Comparison of ENCODE assay signal across 2 cellular contexts in the genomic region with DNA sequence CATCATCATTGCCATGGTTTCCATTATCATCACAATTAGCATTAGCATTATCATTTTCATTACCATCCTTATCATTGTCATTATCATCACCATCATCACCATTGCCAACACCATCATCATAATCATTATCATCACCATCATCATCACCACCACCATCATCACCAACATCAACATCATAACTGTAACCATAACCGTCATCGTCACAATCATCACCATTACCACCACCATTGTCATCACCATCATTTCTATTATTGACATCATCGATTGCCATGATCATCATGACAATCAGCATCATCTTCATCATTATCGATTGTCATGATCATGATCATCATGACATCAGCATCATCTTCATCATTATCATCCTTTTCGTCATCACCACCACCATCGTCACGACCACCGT.
TF ChIP-seq lines count a peak whose summit lies in the region.

No MANE protein-coding gene starts in this region.

TF ChIP-seq in HEK293, 187 proteins besides CTCF, POLR2A, EP300 and RAD21 (continued from another document):
- TF ChIP-seq, protein P1, sequence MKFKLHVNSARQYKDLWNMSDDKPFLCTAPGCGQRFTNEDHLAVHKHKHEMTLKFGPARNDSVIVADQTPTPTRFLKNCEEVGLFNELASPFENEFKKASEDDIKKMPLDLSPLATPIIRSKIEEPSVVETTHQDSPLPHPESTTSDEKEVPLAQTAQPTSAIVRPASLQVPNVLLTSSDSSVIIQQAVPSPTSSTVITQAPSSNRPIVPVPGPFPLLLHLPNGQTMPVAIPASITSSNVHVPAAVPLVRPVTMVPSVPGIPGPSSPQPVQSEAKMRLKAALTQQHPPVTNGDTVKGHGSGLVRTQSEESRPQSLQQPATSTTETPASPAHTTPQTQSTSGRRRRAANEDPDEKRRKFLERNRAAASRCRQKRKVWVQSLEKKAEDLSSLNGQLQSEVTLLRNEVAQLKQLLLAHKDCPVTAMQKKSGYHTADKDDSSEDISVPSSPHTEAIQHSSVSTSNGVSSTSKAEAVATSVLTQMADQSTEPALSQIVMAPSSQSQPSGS (tag by site-specific recombination; IDR thresholded peaks at IDR 0.05; ENCODE audit: low read depth) = peak; percentile 86

TF ChIP-seq in GM12878, 131 proteins besides CTCF, POLR2A, EP300 and RAD21 (continued from another document):
- TF ChIP-seq, protein P2, sequence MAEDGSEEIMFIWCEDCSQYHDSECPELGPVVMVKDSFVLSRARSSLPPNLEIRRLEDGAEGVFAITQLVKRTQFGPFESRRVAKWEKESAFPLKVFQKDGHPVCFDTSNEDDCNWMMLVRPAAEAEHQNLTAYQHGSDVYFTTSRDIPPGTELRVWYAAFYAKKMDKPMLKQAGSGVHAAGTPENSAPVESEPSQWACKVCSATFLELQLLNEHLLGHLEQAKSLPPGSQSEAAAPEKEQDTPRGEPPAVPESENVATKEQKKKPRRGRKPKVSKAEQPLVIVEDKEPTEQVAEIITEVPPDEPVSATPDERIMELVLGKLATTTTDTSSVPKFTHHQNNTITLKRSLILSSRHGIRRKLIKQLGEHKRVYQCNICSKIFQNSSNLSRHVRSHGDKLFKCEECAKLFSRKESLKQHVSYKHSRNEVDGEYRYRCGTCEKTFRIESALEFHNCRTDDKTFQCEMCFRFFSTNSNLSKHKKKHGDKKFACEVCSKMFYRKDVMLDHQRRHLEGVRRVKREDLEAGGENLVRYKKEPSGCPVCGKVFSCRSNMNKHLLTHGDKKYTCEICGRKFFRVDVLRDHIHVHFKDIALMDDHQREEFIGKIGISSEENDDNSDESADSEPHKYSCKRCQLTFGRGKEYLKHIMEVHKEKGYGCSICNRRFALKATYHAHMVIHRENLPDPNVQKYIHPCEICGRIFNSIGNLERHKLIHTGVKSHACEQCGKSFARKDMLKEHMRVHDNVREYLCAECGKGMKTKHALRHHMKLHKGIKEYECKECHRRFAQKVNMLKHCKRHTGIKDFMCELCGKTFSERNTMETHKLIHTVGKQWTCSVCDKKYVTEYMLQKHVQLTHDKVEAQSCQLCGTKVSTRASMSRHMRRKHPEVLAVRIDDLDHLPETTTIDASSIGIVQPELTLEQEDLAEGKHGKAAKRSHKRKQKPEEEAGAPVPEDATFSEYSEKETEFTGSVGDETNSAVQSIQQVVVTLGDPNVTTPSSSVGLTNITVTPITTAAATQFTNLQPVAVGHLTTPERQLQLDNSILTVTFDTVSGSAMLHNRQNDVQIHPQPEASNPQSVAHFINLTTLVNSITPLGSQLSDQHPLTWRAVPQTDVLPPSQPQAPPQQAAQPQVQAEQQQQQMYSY (CRISPR knock-in tag; IDR thresholded peaks at IDR 0.05) = no peak
- TF ChIP-seq HDAC6 (IDR thresholded peaks at IDR 0.05; ENCODE audit: unreplicated experiment) (no peak), MTA2 (IDR thresholded peaks at IDR 0.05; ENCODE audit: low read depth) (no peak), ASH2L (IDR thresholded peaks at IDR 0.05; ENCODE audit: borderline replicate concordance, low read depth) (no peak), BCL11A (IDR thresholded peaks at IDR 0.05; ENCODE audit: low read depth, low read length) (no peak), TARDBP (IDR thresholded peaks at IDR 0.05; ENCODE audit: borderline replicate concordance) (no peak), POLR2AphosphoS2 (IDR thresholded peaks at IDR 0.05; ENCODE audit: low read depth, low read length) (no peak), ZNF217 (IDR thresholded peaks at IDR 0.05) (no peak), RELA (IDR thresholded peaks at IDR 0.05; ENCODE audit: borderline replicate concordance, partially characterized antibody) (no peak)
- TF ChIP-seq, protein P3, sequence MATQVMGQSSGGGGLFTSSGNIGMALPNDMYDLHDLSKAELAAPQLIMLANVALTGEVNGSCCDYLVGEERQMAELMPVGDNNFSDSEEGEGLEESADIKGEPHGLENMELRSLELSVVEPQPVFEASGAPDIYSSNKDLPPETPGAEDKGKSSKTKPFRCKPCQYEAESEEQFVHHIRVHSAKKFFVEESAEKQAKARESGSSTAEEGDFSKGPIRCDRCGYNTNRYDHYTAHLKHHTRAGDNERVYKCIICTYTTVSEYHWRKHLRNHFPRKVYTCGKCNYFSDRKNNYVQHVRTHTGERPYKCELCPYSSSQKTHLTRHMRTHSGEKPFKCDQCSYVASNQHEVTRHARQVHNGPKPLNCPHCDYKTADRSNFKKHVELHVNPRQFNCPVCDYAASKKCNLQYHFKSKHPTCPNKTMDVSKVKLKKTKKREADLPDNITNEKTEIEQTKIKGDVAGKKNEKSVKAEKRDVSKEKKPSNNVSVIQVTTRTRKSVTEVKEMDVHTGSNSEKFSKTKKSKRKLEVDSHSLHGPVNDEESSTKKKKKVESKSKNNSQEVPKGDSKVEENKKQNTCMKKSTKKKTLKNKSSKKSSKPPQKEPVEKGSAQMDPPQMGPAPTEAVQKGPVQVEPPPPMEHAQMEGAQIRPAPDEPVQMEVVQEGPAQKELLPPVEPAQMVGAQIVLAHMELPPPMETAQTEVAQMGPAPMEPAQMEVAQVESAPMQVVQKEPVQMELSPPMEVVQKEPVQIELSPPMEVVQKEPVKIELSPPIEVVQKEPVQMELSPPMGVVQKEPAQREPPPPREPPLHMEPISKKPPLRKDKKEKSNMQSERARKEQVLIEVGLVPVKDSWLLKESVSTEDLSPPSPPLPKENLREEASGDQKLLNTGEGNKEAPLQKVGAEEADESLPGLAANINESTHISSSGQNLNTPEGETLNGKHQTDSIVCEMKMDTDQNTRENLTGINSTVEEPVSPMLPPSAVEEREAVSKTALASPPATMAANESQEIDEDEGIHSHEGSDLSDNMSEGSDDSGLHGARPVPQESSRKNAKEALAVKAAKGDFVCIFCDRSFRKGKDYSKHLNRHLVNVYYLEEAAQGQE (IDR thresholded peaks at IDR 0.05; ENCODE audit: low read depth, low read length) = no peak
- TF ChIP-seq, protein P4, sequence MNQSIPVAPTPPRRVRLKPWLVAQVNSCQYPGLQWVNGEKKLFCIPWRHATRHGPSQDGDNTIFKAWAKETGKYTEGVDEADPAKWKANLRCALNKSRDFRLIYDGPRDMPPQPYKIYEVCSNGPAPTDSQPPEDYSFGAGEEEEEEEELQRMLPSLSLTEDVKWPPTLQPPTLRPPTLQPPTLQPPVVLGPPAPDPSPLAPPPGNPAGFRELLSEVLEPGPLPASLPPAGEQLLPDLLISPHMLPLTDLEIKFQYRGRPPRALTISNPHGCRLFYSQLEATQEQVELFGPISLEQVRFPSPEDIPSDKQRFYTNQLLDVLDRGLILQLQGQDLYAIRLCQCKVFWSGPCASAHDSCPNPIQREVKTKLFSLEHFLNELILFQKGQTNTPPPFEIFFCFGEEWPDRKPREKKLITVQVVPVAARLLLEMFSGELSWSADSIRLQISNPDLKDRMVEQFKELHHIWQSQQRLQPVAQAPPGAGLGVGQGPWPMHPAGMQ (IDR thresholded peaks at IDR 0.05; ENCODE audit: borderline replicate concordance) = no peak
- TF ChIP-seq, protein P5, sequence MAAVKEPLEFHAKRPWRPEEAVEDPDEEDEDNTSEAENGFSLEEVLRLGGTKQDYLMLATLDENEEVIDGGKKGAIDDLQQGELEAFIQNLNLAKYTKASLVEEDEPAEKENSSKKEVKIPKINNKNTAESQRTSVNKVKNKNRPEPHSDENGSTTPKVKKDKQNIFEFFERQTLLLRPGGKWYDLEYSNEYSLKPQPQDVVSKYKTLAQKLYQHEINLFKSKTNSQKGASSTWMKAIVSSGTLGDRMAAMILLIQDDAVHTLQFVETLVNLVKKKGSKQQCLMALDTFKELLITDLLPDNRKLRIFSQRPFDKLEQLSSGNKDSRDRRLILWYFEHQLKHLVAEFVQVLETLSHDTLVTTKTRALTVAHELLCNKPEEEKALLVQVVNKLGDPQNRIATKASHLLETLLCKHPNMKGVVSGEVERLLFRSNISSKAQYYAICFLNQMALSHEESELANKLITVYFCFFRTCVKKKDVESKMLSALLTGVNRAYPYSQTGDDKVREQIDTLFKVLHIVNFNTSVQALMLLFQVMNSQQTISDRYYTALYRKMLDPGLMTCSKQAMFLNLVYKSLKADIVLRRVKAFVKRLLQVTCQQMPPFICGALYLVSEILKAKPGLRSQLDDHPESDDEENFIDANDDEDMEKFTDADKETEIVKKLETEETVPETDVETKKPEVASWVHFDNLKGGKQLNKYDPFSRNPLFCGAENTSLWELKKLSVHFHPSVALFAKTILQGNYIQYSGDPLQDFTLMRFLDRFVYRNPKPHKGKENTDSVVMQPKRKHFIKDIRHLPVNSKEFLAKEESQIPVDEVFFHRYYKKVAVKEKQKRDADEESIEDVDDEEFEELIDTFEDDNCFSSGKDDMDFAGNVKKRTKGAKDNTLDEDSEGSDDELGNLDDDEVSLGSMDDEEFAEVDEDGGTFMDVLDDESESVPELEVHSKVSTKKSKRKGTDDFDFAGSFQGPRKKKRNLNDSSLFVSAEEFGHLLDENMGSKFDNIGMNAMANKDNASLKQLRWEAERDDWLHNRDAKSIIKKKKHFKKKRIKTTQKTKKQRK (IDR thresholded peaks at IDR 0.05; ENCODE audit: low read depth, low read length) = no peak
- TF ChIP-seq, protein P6, sequence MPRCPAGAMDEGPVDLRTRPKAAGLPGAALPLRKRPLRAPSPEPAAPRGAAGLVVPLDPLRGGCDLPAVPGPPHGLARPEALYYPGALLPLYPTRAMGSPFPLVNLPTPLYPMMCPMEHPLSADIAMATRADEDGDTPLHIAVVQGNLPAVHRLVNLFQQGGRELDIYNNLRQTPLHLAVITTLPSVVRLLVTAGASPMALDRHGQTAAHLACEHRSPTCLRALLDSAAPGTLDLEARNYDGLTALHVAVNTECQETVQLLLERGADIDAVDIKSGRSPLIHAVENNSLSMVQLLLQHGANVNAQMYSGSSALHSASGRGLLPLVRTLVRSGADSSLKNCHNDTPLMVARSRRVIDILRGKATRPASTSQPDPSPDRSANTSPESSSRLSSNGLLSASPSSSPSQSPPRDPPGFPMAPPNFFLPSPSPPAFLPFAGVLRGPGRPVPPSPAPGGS (IDR thresholded peaks at IDR 0.05; ENCODE audit: borderline replicate concordance, insufficient read depth, low read depth, low read length, poor library complexity, severe bottlenecking) = no peak
